In the genomic region with DNA sequence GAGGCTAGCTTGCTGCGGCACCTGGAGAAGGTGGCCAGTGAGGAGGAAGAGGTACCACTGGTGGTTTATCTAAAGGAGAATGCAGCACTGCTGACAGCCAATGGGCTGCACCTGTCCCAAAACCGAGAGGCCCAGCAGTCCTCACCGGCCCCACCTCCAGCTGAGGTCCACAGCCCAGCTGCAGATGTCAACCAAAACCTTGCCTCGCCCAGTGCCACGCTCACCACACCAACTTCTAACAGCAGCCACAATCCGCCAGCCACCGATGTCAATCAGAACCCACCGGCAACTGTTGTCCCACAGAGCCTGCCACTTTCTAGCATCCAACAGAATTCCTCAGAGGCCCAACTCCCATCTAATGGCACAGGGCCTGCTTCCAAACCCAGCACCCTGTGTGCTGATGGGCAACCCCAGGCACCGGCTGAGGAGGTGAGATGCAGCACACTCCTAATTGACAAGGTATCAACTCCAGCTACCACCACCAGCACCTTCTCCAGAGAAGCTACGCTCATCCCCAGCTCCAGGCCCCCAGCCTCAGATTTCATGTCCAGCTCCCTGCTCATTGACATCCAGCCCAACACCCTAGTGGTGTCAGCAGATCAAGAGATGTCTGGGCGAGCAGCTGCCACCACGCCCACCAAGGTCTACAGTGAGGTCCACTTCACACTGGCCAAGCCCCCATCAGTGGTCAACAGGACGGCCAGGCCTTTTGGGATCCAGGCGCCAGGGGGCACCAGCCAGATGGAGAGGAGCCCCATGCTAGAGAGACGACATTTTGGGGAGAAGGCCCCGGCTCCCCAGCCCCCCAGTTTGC, we compare ENCODE assay signal across 24 cellular contexts. TPM values are rescaled to one million over a fixed set of nuclear protein-coding genes. Genes with fewer than 3 reads are reported as not detected.
DNase-seq lines count a peak whose midpoint lies in the region; ATAC-seq, FAIRE-seq and TF ChIP-seq lines count a peak whose summit lies in the region.
"Had no signal": no experiment of that assay in that cellular context is flagged by ENCODE, and none has a peak within 500 bp of the region (broad histone marks: within the 10 kb centered on the region; RNA-seq: fewer than 3 reads in every experiment).

No MANE protein-coding gene starts in this region.

- H3K27me3 ChIP-seq in heart left ventricle (no peaks in the 10 kb centered on the region), right cardiac atrium (ENCODE audit: control insufficient read depth, insufficient read depth) (no peaks in the 10 kb centered on the region), prostate gland (replicated peaks; ENCODE audit: insufficient read depth) (no peaks in the 10 kb centered on the region), uterus (no peaks in the 10 kb centered on the region), MG63 (no peaks in the 10 kb centered on the region)
- H3K27me3 ChIP-seq: SJSA1, transverse colon had no signal

- FAIRE-seq in GM19239 (lab: Jason Lieb, UNC) = no peak

- DNase-seq in heart left ventricle (peak in 4 of 5 donors; percentile 13 to 47 (median 34)), Right ventricle myocardium superior (no peak), right cardiac atrium (peak in 1 of 3 donors; percentile 53), prostate gland (ENCODE audit: low spot score) (no peak), uterus (peak in 1 of 2 donors; percentile 20), mucosa of gallbladder (ENCODE audit: low spot score) (no peak), GM19239 (ENCODE audit: insufficient read length, low spot score) (no peak), MG63 (no peak)
- DNase-seq: activated CD4-positive, alpha-beta T cell treated with anti-CD3 and anti-CD28 coated beads, Interleukin-2, amount 50 U/mL, for 1 hour; activated CD8-positive, alpha-beta memory T cell treated with anti-CD3 and anti-CD28 coated beads, Interleukin-2, amount 50 U/mL, for 48 hours; activated gamma-delta T cell treated with Interleukin-2 at 50 U/mL for 16 hours; CD8-positive, alpha-beta T cell; effector CD8-positive, alpha-beta T cell; KBM-7; left colon; NCI-H1694; NCI-H69; T-helper 2 cell; transverse colon had no signal

- intact Hi-C loops in heart left ventricle (cut with DNase I) = loop anchor here in 2 of 10 donors (2.0 to 5.0 kb wide), 2 partner anchors 24 to 36 kb away; no protein-coding TSS in a partner anchor
- intact Hi-C loops in Right ventricle myocardium superior (cut with DNase I) = no loop called here
- intact Hi-C loops in right cardiac atrium (cut with DNase I) = no loop called here
- intact Hi-C loops in prostate gland (cut with DNase I) = no loop called here
- intact Hi-C loops in uterus (cut with DNase I; ENCODE audit: low total_unique reads) = no loop called here

- WGBS in heart left ventricle, 4 donors = 76 to 81% (median 78%) methylated on average over 12 to 16 of the region's 16 CpGs
- WGBS in right cardiac atrium = 78% methylated on average over 16 of the region's 16 CpGs
- 92% methylated on average over 16 of the region's 16 CpGs for WGBS in prostate gland

- H3K4me3 ChIP-seq in heart left ventricle (peak overlapping the region in 1 of 12 donors; percentile 11), right cardiac atrium (ENCODE audit: low read length) (no peak overlapping the region), prostate gland (no peak overlapping the region), uterus (no peak overlapping the region), MG63 (no peak overlapping the region)
- H3K4me3 ChIP-seq: SJSA1, transverse colon had no signal

- TF ChIP-seq POLR2A in heart left ventricle (IDR thresholded peaks at IDR 0.05) = no peak
- TF ChIP-seq POLR2A in prostate gland (IDR thresholded peaks at IDR 0.05) = no peak
- TF ChIP-seq POLR2A in uterus (IDR thresholded peaks at IDR 0.05) = no peak

- H3K9me3 ChIP-seq in heart left ventricle (no peaks in the 10 kb centered on the region), right cardiac atrium (ENCODE audit: control insufficient read depth, low read length) (no peaks in the 10 kb centered on the region), prostate gland (no peaks in the 10 kb centered on the region), uterus (no peaks in the 10 kb centered on the region), MG63 (no peaks in the 10 kb centered on the region)
- H3K9me3 ChIP-seq: SJSA1, transverse colon had no signal

- H3K27ac ChIP-seq in heart left ventricle (peak overlapping the region; percentile 20 to 100 (median 95)), right cardiac atrium (ENCODE audit: low read length) (peak overlapping the region; percentile 84), prostate gland (peak overlapping the region; percentile 30 to 31), uterus (peak overlapping the region; percentile 22 to 58)
- H3K27ac ChIP-seq: 22Rv1, SJSA1, VCaP had no signal

- H3K36me3 ChIP-seq in heart left ventricle (peaks cover 5 to 63% (median 39%) of the 10 kb centered on the region in 9 donors), prostate gland (no peaks in the 10 kb centered on the region), uterus (no peaks in the 10 kb centered on the region), MG63 (peaks cover 16% of the 10 kb centered on the region)
- H3K36me3 ChIP-seq: transverse colon had no signal

- no peak for ATAC-seq in heart left ventricle
- ATAC-seq in Right ventricle myocardium superior (ENCODE audit: poor library complexity) = no peak
- ATAC-seq in right cardiac atrium = peak in 1 of 2 donors; percentile 1
- ATAC-seq: CD8-positive, alpha-beta T cell; left colon; stimulated activated effector memory CD8-positive, alpha-beta T cell treated with anti-CD3 and anti-CD28 coated beads, Interleukin-12 subunit alpha, Interleukin-12 subunit beta, amount 100 ng/mL, for 72 hours had no signal

- H3K4me1 ChIP-seq in heart left ventricle (peaks cover 20 to 100% (median 91%) of the 10 kb centered on the region in 12 donors), right cardiac atrium (ENCODE audit: control insufficient read depth, insufficient read depth, low read length) (peaks cover 32% of the 10 kb centered on the region), prostate gland (replicated peaks) (no peaks in the 10 kb centered on the region), uterus (peaks cover 10 to 33% of the 10 kb centered on the region in 2 donors)

- TF ChIP-seq CTCF in heart left ventricle (IDR thresholded peaks at IDR 0.05) (no peak), prostate gland (IDR thresholded peaks at IDR 0.05) (no peak), uterus (IDR thresholded peaks at IDR 0.05) (no peak)

RNA-seq across cellular contexts. Expression of a gene that starts 8.0 kb away (rescaled TPM):
- 100 to 1,000 TPM; 444 to 782 (median 590) TPM for total RNA-seq in heart left ventricle
- polyA plus RNA-seq in heart left ventricle = 100 to 1,000 TPM; 304 to 791 TPM
- 645 TPM for total RNA-seq in Right ventricle myocardium superior
- 100 to 1,000 TPM; 552 to 675 (median 584) TPM for total RNA-seq in right cardiac atrium
- 625 TPM for polyA plus RNA-seq in right cardiac atrium
- 10 to 100 TPM; 13.7 to 61.0 TPM for total RNA-seq in prostate gland
- total RNA-seq in uterus = 100 to 1,000 TPM in 1 of 4 donors, 10 to 100 TPM in 1, 1 to 10 TPM in 2; 3.6 to 146 (median 10.6) TPM
- total RNA-seq in mucosa of gallbladder = 123 TPM
- 1.2 and 4.6 TPM in 2 replicates for total RNA-seq in MG63 (2014; rRNA removed; shearing (Covaris generic); ENCODE audit: low replicate concordance)

RNA-seq across cellular contexts. Expression of a gene that starts 12.6 kb away (rescaled TPM):
- total RNA-seq in heart left ventricle (10 to 100 TPM in 1 of 9 donors, 1 to 10 TPM in 8; 1.8 to 10.2 (median 5.1) TPM), Right ventricle myocardium superior (4.0 TPM), right cardiac atrium (1 to 10 TPM; 4.0 to 9.3 (median 5.2) TPM), prostate gland (10 to 100 TPM in 1 of 2 donors, 1 to 10 TPM in 1; 1.2 to 14.1 TPM), uterus (10 to 100 TPM in 1 of 4 donors, 1 to 10 TPM in 2, not detected in 1; 3.2 to 69.1 (median 3.4) TPM), mucosa of gallbladder (2.2 TPM)
- polyA plus RNA-seq in heart left ventricle (1 to 10 TPM; 1.2 to 4.6 TPM), right cardiac atrium (3.3 TPM)
- total RNA-seq in MG63 (2014; rRNA removed; shearing (Covaris generic); ENCODE audit: low replicate concordance) = 0.03 TPM in 1 of 2 replicates, not detected in the other
- total RNA-seq: CD8-positive, alpha-beta T cell; H4; transverse colon had no signal

RNA-seq across cellular contexts. Expression of a gene that starts 52.4 kb away (rescaled TPM):
- total RNA-seq in heart left ventricle (10 to 100 TPM; 23.5 to 42.3 (median 28.0) TPM), Right ventricle myocardium superior (26.9 TPM), right cardiac atrium (10 to 100 TPM; 25.1 to 30.8 (median 26.4) TPM), prostate gland (10 to 100 TPM; 33.6 to 40.3 TPM), uterus (10 to 100 TPM; 38.2 to 58.4 (median 43.2) TPM), mucosa of gallbladder (46.1 TPM)
- polyA plus RNA-seq in heart left ventricle (10 to 100 TPM; 19.2 to 24.6 TPM), right cardiac atrium (19.3 TPM)
- 47.5 and 62.2 TPM in 2 replicates for total RNA-seq in MG63 (2014; rRNA removed; shearing (Covaris generic); ENCODE audit: low replicate concordance)

Comparison
In these comparisons a context has a peak if more than half of its experiments do, and no peak if none do; other contexts are left out.
1. DNase-seq: peak in heart left ventricle (4 of 5); none in Right ventricle myocardium superior (single experiment), prostate gland (single experiment), mucosa of gallbladder (single experiment), GM19239 (single experiment) and MG63 (single experiment).
2. H3K27ac ChIP-seq: peak in every context shown above with its lines; median percentile 95 in heart left ventricle; 84 in right cardiac atrium; 40 in uterus; 30 in prostate gland.